11 cellular contexts compared by ENCODE assay signal in the genomic region with DNA sequence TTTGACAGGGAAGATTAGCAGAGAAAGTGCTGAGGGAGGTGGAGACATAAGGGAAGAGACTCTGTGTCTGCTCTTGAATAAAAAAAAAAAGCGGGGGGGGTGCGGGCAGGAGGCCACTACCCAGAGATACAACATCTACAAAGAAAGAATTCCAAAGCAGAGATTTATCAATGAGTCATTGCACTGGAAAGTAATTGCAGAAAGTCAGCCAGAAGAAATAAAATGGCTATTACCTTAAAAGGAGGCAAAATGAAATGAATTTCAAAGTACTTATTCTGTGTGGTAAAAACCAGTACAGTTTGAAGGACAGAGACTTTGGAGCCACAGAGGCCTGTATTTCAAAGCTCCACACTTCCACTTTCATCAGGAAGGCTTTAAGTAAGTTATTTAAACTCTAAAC.
DNase-seq lines count a peak whose midpoint lies in the region; ATAC-seq and TF ChIP-seq lines count a peak whose summit lies in the region.
"Had no signal": no experiment of that assay in that cellular context is flagged by ENCODE, and none has a peak within 500 bp of the region (broad histone marks: within the 10 kb centered on the region; RNA-seq: fewer than 3 reads in every experiment).

No MANE protein-coding gene starts in this region.

- peaks cover 0 to 28% of the 10 kb centered on the region in 2 experiments; a peak in 3 of 4 replicates for H3K4me1 ChIP-seq in SK-N-SH (ENCODE audit: control insufficient read depth in 1 of 2, insufficient read depth in 2 of 2, low read depth in 1 of 2, low read length in 1 of 2)
- H3K4me1 ChIP-seq: thyroid gland had no signal

- peak overlapping the region; percentile 17 to 64; a peak in 3 of 4 replicates for H3K27ac ChIP-seq in SK-N-SH (ENCODE audit: low read depth in 2 of 2, low read length in 1 of 2)
- H3K27ac ChIP-seq: thyroid gland had no signal

- no peak for TF ChIP-seq EP300 in SK-N-SH (IDR thresholded peaks at IDR 0.05; ENCODE audit: borderline replicate concordance in 1 of 2, low read depth in 1 of 2, low read length in 1 of 2)

- DNase-seq in GF-D8 (lab: John Stamatoyannopoulos, UW) = peak; percentile 30
- no peak for DNase-seq in SK-N-SH
- peak; percentile 92 for DNase-seq in fibroblast of the aortic adventitia (ENCODE audit: low read depth)
- peak; percentile 77 for DNase-seq in skeletal muscle cell (ENCODE audit: low read depth)
- no peak for DNase-seq in endothelial cell (ENCODE audit: low spot score)
- DNase-seq in NOMO-1 (lab: John Stamatoyannopoulos, UW; ENCODE audit: unreplicated experiment in 2 of 2) = no peak
- DNase-seq in posterior vena cava (ENCODE audit: low spot score) = no peak
- DNase-seq in stimulated activated naive CD8-positive, alpha-beta T cell treated with anti-CD3 and anti-CD28 coated beads, Interleukin-15, Interleukin-2, amounts not matched to agents 100 U/mL and 50 U/mL, for 24 hours = no peak
- DNase-seq: stimulated activated CD4-positive, alpha-beta T cell treated with anti-CD3 and anti-CD28 coated beads, Interleukin-4, amount 100 ng/mL, for 4 hours; thyroid gland had no signal

- TF ChIP-seq RAD21 in SK-N-SH (IDR thresholded peaks at IDR 0.05; ENCODE audit: low read length) = no peak

- peak overlapping the region; percentile 69 for H2AFZ ChIP-seq in SK-N-SH (ENCODE audit: low read depth)

- H3K4me3 Mint-ChIP-seq in endothelial cell (ENCODE audit: unreplicated experiment) = no peak overlapping the region
- H3K4me3 Mint-ChIP-seq: activated T-helper 1 cell treated with anti-CD3 and anti-CD28 coated beads, Interleukin-12 subunit alpha, Interleukin-12 subunit beta, Interleukin-2, Interleukin-4 antibody, amounts not matched to agents 30 ng/mL and 10 ng/mL and 1 ng/mL, durations not matched to agents 14 hours and 24 hours and 36 hours had no signal

- H3K27me3 Mint-ChIP-seq in endothelial cell (ENCODE audit: unreplicated experiment) = no peaks in the 10 kb centered on the region

- CTCF ChIA-PET in SK-N-SH (lab: Yijun Ruan, JAX) = no interaction called here

- no peaks in the 10 kb centered on the region for H4K20me1 ChIP-seq in SK-N-SH (ENCODE audit: insufficient read depth)

- H3K9me2 ChIP-seq in SK-N-SH = no peaks in the 10 kb centered on the region

- intact Hi-C loops in posterior vena cava (cut with DNase I) = no loop called here

- H3K27me3 ChIP-seq in SK-N-SH (ENCODE audit: insufficient read depth) = no peaks in the 10 kb centered on the region
- H3K27me3 ChIP-seq: thyroid gland had no signal

- H3K9ac ChIP-seq in SK-N-SH = peak overlapping the region; percentile 22; the same call in 1 of the 2 replicates

- H3K36me3 Mint-ChIP-seq in endothelial cell (ENCODE audit: low read depth, unreplicated experiment) = no peaks in the 10 kb centered on the region

- TF ChIP-seq CTCF in SK-N-SH (IDR thresholded peaks at IDR 0.05) (no peak), fibroblast of the aortic adventitia (IDR thresholded peaks at IDR 0.05; ENCODE audit: insufficient read depth, low read length) (no peak), endothelial cell (IDR thresholded peaks at IDR 0.05; ENCODE audit: unreplicated experiment) (no peak)

- 0% methylated on average over 2 of the region's 2 CpGs for WGBS in SK-N-SH (ENCODE audit: low lambda C conversion rate)

- H3F3A ChIP-seq in SK-N-SH (replicated peaks; ENCODE audit: insufficient read depth) = peaks cover 28% of the 10 kb centered on the region

- no peak for ATAC-seq in stimulated activated naive CD8-positive, alpha-beta T cell treated with anti-CD3 and anti-CD28 coated beads, Interleukin-15, Interleukin-2, amounts not matched to agents 100 U/mL and 50 U/mL, for 24 hours

- H3K4me1 Mint-ChIP-seq in endothelial cell (ENCODE audit: unreplicated experiment) = no peaks in the 10 kb centered on the region

- POLR2A ChIA-PET in SK-N-SH (lab: Yijun Ruan, JAX) = no interaction called here

- no peaks in the 10 kb centered on the region for H3K9me3 ChIP-seq in SK-N-SH
- H3K9me3 ChIP-seq: thyroid gland had no signal

- H3K4me2 ChIP-seq in SK-N-SH = peak overlapping the region; percentile 55; the same call in 1 of the 2 replicates

- H3K79me2 ChIP-seq in SK-N-SH (ENCODE audit: insufficient read depth) = no peaks in the 10 kb centered on the region

- H3K9me3 Mint-ChIP-seq in endothelial cell (ENCODE audit: unreplicated experiment) = no peaks in the 10 kb centered on the region

- H3K4me3 ChIP-seq in SK-N-SH (ENCODE audit: low read depth in 2 of 2, low read length in 1 of 2) (no peak overlapping the region; a peak in 1 of 4 replicates), fibroblast of the aortic adventitia (ENCODE audit: low read depth, low read length) (no peak overlapping the region), skeletal muscle cell (ENCODE audit: low read depth, low read length) (no peak overlapping the region)
- H3K4me3 ChIP-seq: thyroid gland had no signal

- H3K27ac Mint-ChIP-seq in endothelial cell (ENCODE audit: unreplicated experiment) = no peak overlapping the region
- H3K27ac Mint-ChIP-seq: activated T-helper 1 cell treated with anti-CD3 and anti-CD28 coated beads, Interleukin-12 subunit alpha, Interleukin-12 subunit beta, Interleukin-2, Interleukin-4 antibody, amounts not matched to agents 30 ng/mL and 10 ng/mL and 1 ng/mL, durations not matched to agents 14 hours and 24 hours and 36 hours had no signal

- no peaks in the 10 kb centered on the region for H3K36me3 ChIP-seq in SK-N-SH (replicated peaks in 1 of 2; ENCODE audit: control insufficient read depth in 1 of 2, insufficient read depth in 2 of 2, low read length in 1 of 2)
- H3K36me3 ChIP-seq: thyroid gland had no signal

TF ChIP-seq in SK-N-SH, 30 proteins besides CTCF, POLR2A, EP300 and RAD21:
- 0 out of 2 replicates have a peak, but pooled peaks have one; percentile 5 for TF ChIP-seq TCF12 (IDR thresholded peaks at IDR 0.05)
- TF ChIP-seq FOSL2 (IDR thresholded peaks at IDR 0.05; ENCODE audit: borderline replicate concordance, low read depth) = peak; percentile 27; the same call in 1 of the 2 replicates
- TF ChIP-seq JUND (IDR thresholded peaks at IDR 0.05) = peak; percentile 46
- TF ChIP-seq NRF1 (IDR thresholded peaks at IDR 0.05; ENCODE audit: low read depth, low read length) = no peak

Comparison
In these comparisons a context has a peak if more than half of its experiments do, and no peak if none do; other contexts are left out.
1. DNase-seq: peak in GF-D8 (single experiment), fibroblast of the aortic adventitia (single experiment) and skeletal muscle cell (single experiment); none in SK-N-SH (single experiment), endothelial cell (single experiment), NOMO-1 (0 of 2), posterior vena cava (single experiment) and stimulated activated naive CD8-positive, alpha-beta T cell treated with anti-CD3 and anti-CD28 coated beads, Interleukin-15, Interleukin-2, amounts not matched to agents 100 U/mL and 50 U/mL, for 24 hours (single experiment).